In the genomic region with DNA sequence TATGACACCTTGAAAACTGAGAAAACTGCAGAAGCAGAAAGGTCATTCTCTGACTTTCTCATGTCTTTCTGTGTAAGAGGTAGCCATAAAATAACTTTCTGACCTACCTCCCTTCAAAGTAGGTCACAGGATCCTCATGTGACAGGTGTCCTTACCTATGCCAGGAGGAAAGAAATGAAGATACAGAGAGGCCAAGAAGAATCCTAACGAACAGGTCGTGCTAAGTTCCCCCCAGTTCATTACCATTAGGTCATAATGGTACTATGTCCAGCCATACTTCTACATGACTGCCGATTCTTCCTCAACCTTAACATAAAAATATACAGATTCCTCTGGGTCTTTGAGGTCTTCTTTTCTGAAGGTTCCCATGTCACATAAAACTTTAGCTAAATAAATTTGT, we compare ENCODE assay signal across 21 cellular contexts.
"Had no signal": no experiment of that assay in that cellular context is flagged by ENCODE, and none has a peak within 500 bp of the region (broad histone marks: within the 10 kb centered on the region; RNA-seq: fewer than 3 reads in every experiment).

No MANE protein-coding gene starts in this region.

- H3K36me3 Mint-ChIP-seq: mesothelial cell of epicardium, naive B cell had no signal

- H3K36me3 ChIP-seq: esophagus squamous epithelium, gastrocnemius medialis, heart right ventricle, left lung, lower lobe of right lung had no signal

- H3K4me1 ChIP-seq: left lung had no signal

- H3K4me3 Mint-ChIP-seq: mesothelial cell of epicardium had no signal

- ATAC-seq: gastrocnemius medialis, heart right ventricle, left cardiac atrium, left lung, left ventricle myocardium superior, lower lobe of right lung, mucosa of descending colon had no signal

- H3K27ac Mint-ChIP-seq: mesothelial cell of epicardium had no signal

- DNase-seq: dermis blood vessel endothelial cell; dorsolateral prefrontal cortex; effector CD4-positive, alpha-beta T cell; effector memory CD4-positive, alpha-beta T cell; esophagus squamous epithelium; foreskin fibroblast; foreskin melanocyte; gastrocnemius medialis; glutamatergic neuron; head of caudate nucleus; heart right ventricle; hippocampal formation; left cardiac atrium; left lung; left ventricle myocardium superior; lower lobe of right lung; mesenchymal stem cell; mucosa of descending colon; naive B cell had no signal

- H3K4me3 ChIP-seq: coronary artery, dorsolateral prefrontal cortex, esophagus squamous epithelium, gastrocnemius medialis, heart right ventricle, left lung, lower lobe of right lung, mucosa of descending colon had no signal

- H3K9me3 ChIP-seq: esophagus squamous epithelium, gastrocnemius medialis, heart right ventricle, left lung, lower lobe of right lung, mucosa of descending colon had no signal

- H3K9me3 Mint-ChIP-seq: mesothelial cell of epicardium, naive B cell had no signal

- H3K27ac ChIP-seq: coronary artery, dorsolateral prefrontal cortex, esophagus squamous epithelium, gastrocnemius medialis, heart right ventricle, left lung, lower lobe of right lung had no signal
